ENCODE assay signal across 2 cellular contexts in genomic region chr22:42361523-42361922, GRCh38.
TF ChIP-seq lines count a peak whose summit lies in the region.

No MANE protein-coding gene starts in this region.

TF ChIP-seq in HEK293, 187 proteins besides CTCF, POLR2A, EP300 and RAD21:
- TF ChIP-seq OSR2 (tag by site-specific recombination; IDR thresholded peaks at IDR 0.05) (no peak), ZNF623 (tag by site-specific recombination; IDR thresholded peaks at IDR 0.05) (peak; percentile 99)

TF ChIP-seq in H1, 55 proteins besides CTCF, POLR2A, EP300 and RAD21:
- TF ChIP-seq PHF8 (conservative IDR thresholded peaks at IDR 0.05; ENCODE audit: low read depth, low read length) (no peak), KDM1A (IDR thresholded peaks at IDR 0.05; ENCODE audit: borderline replicate concordance, low read length) (peak; percentile 81), SP4 (IDR thresholded peaks at IDR 0.05; ENCODE audit: low read length) (no peak), POLR2AphosphoS5 (IDR thresholded peaks at IDR 0.05; ENCODE audit: low read depth, low read length) (no peak), USF2 (IDR thresholded peaks at IDR 0.05; ENCODE audit: low read length) (no peak)
